In genomic region chr6:30565772-30566171, GRCh38 we compare ENCODE assay signal across 29 cellular contexts. TPM values are rescaled to one million over a fixed set of nuclear protein-coding genes. Genes with fewer than 3 reads are reported as not detected.
DNase-seq lines count a peak whose midpoint lies in the region; ATAC-seq, FAIRE-seq and TF ChIP-seq lines count a peak whose summit lies in the region.
"Had no signal": no experiment of that assay in that cellular context is flagged by ENCODE, and none has a peak within 500 bp of the region (broad histone marks: within the 10 kb centered on the region; RNA-seq: fewer than 3 reads in every experiment).

No MANE protein-coding gene starts in this region.

- H2BK5ac ChIP-seq in mesenchymal stem cell (ENCODE audit: low read depth, low read length, poor library complexity, severe bottlenecking) = no peak overlapping the region

- no peak overlapping the region for H4K8ac ChIP-seq in mesenchymal stem cell (ENCODE audit: low read length)

- H2BK12ac ChIP-seq in mesenchymal stem cell (ENCODE audit: low read length in 2 of 2) = no peak overlapping the region

- FAIRE-seq in K562 (lab: Jason Lieb, UNC) = no peak
- FAIRE-seq: islet of Langerhans had no signal

- H3K27ac ChIP-seq in GM23338 (ENCODE audit: low read depth) (peak overlapping the region; percentile 45; the same call in 1 of the 2 replicates), K562 (ENCODE audit: extremely low read depth, low read depth, low read length) (0 out of 3 replicates have a peak overlapping the region, but pooled peaks have one; percentile 17), mesenchymal stem cell (ENCODE audit: low read length, poor library complexity, severe bottlenecking) (no peak overlapping the region), neural progenitor cell (no peak overlapping the region)
- H3K27ac ChIP-seq: GM23248, left lung, psoas muscle had no signal

- BruUV-seq in K562 (replicated peaks; lab: Mats Ljungman, UMichigan) = no TSS peak

- no peak overlapping the region for H3K4ac ChIP-seq in mesenchymal stem cell (ENCODE audit: low read depth in 1 of 2, low read length in 2 of 2)

- CTCF ChIA-PET in K562 (lab: Yijun Ruan, JAX; ENCODE audit: low intra/inter-chr PET ratio) = no interaction called here
- CTCF ChIA-PET in activated naive CD4-positive, alpha-beta T cell treated with anti-CD3 and anti-CD28 coated beads, Interleukin-2, amount 10 ng/mL, durations not matched to agents 7 days and 5 days (lab: Charles Lee) = interaction anchor here (0.9 to 1.8 kb wide), 2 partner anchors 21 to 24 kb away, joined by 3 to 5 read pairs; no protein-coding TSS in a partner anchor

- no peak overlapping the region for H2BK15ac ChIP-seq in mesenchymal stem cell (ENCODE audit: low read depth, poor library complexity, severe bottlenecking)

- peaks cover 18% of the 10 kb centered on the region; the same call in 1 of the 2 replicates for H4K20me1 ChIP-seq in GM23338 (replicated peaks; ENCODE audit: insufficient read depth)
- H4K20me1 ChIP-seq in K562 (replicated peaks; ENCODE audit: control insufficient read depth, insufficient read depth, low read length) = no peaks in the 10 kb centered on the region
- H4K20me1 ChIP-seq in neural progenitor cell (ENCODE audit: low read depth) = no peaks in the 10 kb centered on the region

- ATAC-seq in GM23338 (no peak), K562 (no peak), HG03039 (IDR thresholded peaks at IDR 0.05; ENCODE audit: unreplicated experiment) (no peak), GM18867 (IDR thresholded peaks at IDR 0.05; ENCODE audit: unreplicated experiment) (no peak)
- ATAC-seq: activated T-cell treated with anti-CD3 and anti-CD28 coated beads, Interleukin-2, amount 50 U/mL, for 72 hours; left lung; psoas muscle; WTC11 had no signal

- no peaks in the 10 kb centered on the region for H3K9me1 ChIP-seq in K562 (ENCODE audit: control insufficient read depth, insufficient read depth, low read length)

- no peak for DNase-seq in GM23338 (ENCODE audit: low spot score)
- DNase-seq in LNCaP clone FGC (ENCODE audit: low read depth) = peak; percentile 49
- DNase-seq in K562 (ENCODE audit: extremely low read depth in 1 of 4, low spot score in 3 of 4) = no peak
- DNase-seq in mesenchymal stem cell = peak; percentile 17
- no peak for DNase-seq in activated naive CD4-positive, alpha-beta T cell treated with anti-CD3 and anti-CD28 coated beads, Interleukin-2, amount 10 ng/mL, durations not matched to agents 7 days and 5 days
- no peak for DNase-seq in neural progenitor cell (ENCODE audit: low spot score)
- DNase-seq: activated CD4-positive, alpha-beta T cell treated with anti-CD3 and anti-CD28 coated beads, Interleukin-2, amount 10 ng/mL, durations not matched to agents 7 days and 5 days; activated naive CD4-positive, alpha-beta T cell; activated T-cell treated with anti-CD3 and anti-CD28 coated beads, Interleukin-2, amount 50 U/mL, for 72 hours; BE2C; DMS 273 treated with DMSO at 0.1 percent for 48 hours; effector CD8-positive, alpha-beta T cell; glutamatergic neuron; GM23248; HFFc6; Karpas-422; left lung; NCI-H1436 treated with DMSO at 0.1 percent for 48 hours; NCI-H345; NCI-H748 treated with DMSO at 0.1 percent for 48 hours; psoas muscle; stimulated activated CD4-positive, alpha-beta T cell treated with anti-CD3 and anti-CD28 coated beads, Interleukin-4, amount 100 ng/mL, for 24 hours; SW 1271; T-helper 9 cell; trophoblast cell had no signal

- H3K27me3 Mint-ChIP-seq in GM23338 (ENCODE audit: insufficient read depth, low read depth, poor library complexity) = peaks cover 8% of the 10 kb centered on the region
- H3K27me3 Mint-ChIP-seq in activated naive CD4-positive, alpha-beta T cell treated with anti-CD3 and anti-CD28 coated beads, Interleukin-2, amount 10 ng/mL, durations not matched to agents 7 days and 5 days = peaks cover 6% of the 10 kb centered on the region
- peaks cover 3% of the 10 kb centered on the region for H3K27me3 Mint-ChIP-seq in neural progenitor cell (ENCODE audit: insufficient read depth, low read depth)
- H3K27me3 Mint-ChIP-seq: activated CD4-positive, alpha-beta T cell treated with anti-CD3 and anti-CD28 coated beads, Interleukin-2, amount 10 ng/mL, durations not matched to agents 7 days and 5 days had no signal

- no peak overlapping the region for H3K18ac ChIP-seq in mesenchymal stem cell (ENCODE audit: low read depth in 1 of 2, low read length in 2 of 2)

- peaks cover 28% of the 10 kb centered on the region for H3K36me3 Mint-ChIP-seq in GM23338 (ENCODE audit: low read depth)
- peaks cover 13% of the 10 kb centered on the region for H3K36me3 Mint-ChIP-seq in activated naive CD4-positive, alpha-beta T cell treated with anti-CD3 and anti-CD28 coated beads, Interleukin-2, amount 10 ng/mL, durations not matched to agents 7 days and 5 days
- peaks cover 14% of the 10 kb centered on the region for H3K36me3 Mint-ChIP-seq in neural progenitor cell

- H2AK5ac ChIP-seq in mesenchymal stem cell (ENCODE audit: low read length, severe bottlenecking) = no peak overlapping the region

- H3K9ac ChIP-seq in K562 (ENCODE audit: insufficient read depth in 1 of 2, low read depth in 2 of 2, low read length in 2 of 2) (no peak overlapping the region), mesenchymal stem cell (ENCODE audit: low read length) (no peak overlapping the region), neural progenitor cell (no peak overlapping the region)
- H3K9ac ChIP-seq: GM23248 had no signal

- H3K14ac ChIP-seq in mesenchymal stem cell (ENCODE audit: low read length in 2 of 2) = no peak overlapping the region

- H3F3A ChIP-seq in GM23338 (replicated peaks; ENCODE audit: low read depth) = peaks cover 10% of the 10 kb centered on the region; the same call in 1 of the 2 replicates
- peaks cover 8% of the 10 kb centered on the region for H3F3A ChIP-seq in neural progenitor cell (ENCODE audit: low read depth)

- H3K79me1 ChIP-seq in mesenchymal stem cell (replicated peaks; ENCODE audit: low read length, poor library complexity, severe bottlenecking) = peaks cover 20% of the 10 kb centered on the region

- H3K27ac Mint-ChIP-seq in GM23338 (no peak overlapping the region), neural progenitor cell (no peak overlapping the region)
- H3K27ac Mint-ChIP-seq in activated naive CD4-positive, alpha-beta T cell treated with anti-CD3 and anti-CD28 coated beads, Interleukin-2, amount 10 ng/mL, durations not matched to agents 7 days and 5 days = no peak overlapping the region
- H3K27ac Mint-ChIP-seq: activated CD4-positive, alpha-beta T cell treated with anti-CD3 and anti-CD28 coated beads, Interleukin-2, amount 10 ng/mL, durations not matched to agents 7 days and 5 days; activated T-cell treated with anti-CD3 and anti-CD28 coated beads, Interleukin-2, amount 50 U/mL, for 72 hours; HFFc6; WTC11 had no signal

- TF ChIP-seq EP300 in K562 (IDR thresholded peaks at IDR 0.05; ENCODE audit: low read length) = no peak

- no peak for TF ChIP-seq RAD21 in K562 (CRISPR knock-in tag; conservative IDR thresholded peaks at IDR 0.05 in 1 of 2, IDR thresholded peaks at IDR 0.05 in 1 of 2)

- H3K79me2 ChIP-seq in GM23338 (replicated peaks; ENCODE audit: insufficient read depth) (peaks cover 2% of the 10 kb centered on the region; the same call in 1 of the 2 replicates), K562 (ENCODE audit: control insufficient read depth, insufficient read depth, low read length) (peaks cover 23% of the 10 kb centered on the region), neural progenitor cell (ENCODE audit: low read depth) (no peaks in the 10 kb centered on the region)

- no peak for TF ChIP-seq POLR2A in K562 (conservative IDR thresholded peaks at IDR 0.05)

- in situ Hi-C loops in K562 (cut with MboI) = no loop called here

- TF ChIP-seq CTCF in GM23338 (conservative IDR thresholded peaks at IDR 0.05; ENCODE audit: low read depth in 2 of 2) (no peak), LNCaP clone FGC (IDR thresholded peaks at IDR 0.05; ENCODE audit: control insufficient read depth, extremely low read depth, insufficient read depth) (no peak), K562 (IDR thresholded peaks at IDR 0.05 in 2 of 3, conservative IDR thresholded peaks at IDR 0.05 in 1 of 3; ENCODE audit: insufficient read depth in 2 of 3, low read depth in 1 of 3, low read length in 3 of 3) (no peak), neural progenitor cell (IDR thresholded peaks at IDR 0.05) (no peak)

- no peak overlapping the region for H3K4me2 ChIP-seq in GM23338
- H3K4me2 ChIP-seq in K562 (ENCODE audit: insufficient read depth, low read length) = no peak overlapping the region
- no peak overlapping the region for H3K4me2 ChIP-seq in mesenchymal stem cell (ENCODE audit: low read length, poor library complexity, severe bottlenecking)
- H3K4me2 ChIP-seq in neural progenitor cell = no peak overlapping the region

- intact Hi-C loops in K562 (cut with micrococcal nuclease) = no loop called here

- H3K4me1 Mint-ChIP-seq in GM23338 (peaks cover 6% of the 10 kb centered on the region), neural progenitor cell (peaks cover 2% of the 10 kb centered on the region)
- peaks cover 19% of the 10 kb centered on the region for H3K4me1 Mint-ChIP-seq in activated naive CD4-positive, alpha-beta T cell treated with anti-CD3 and anti-CD28 coated beads, Interleukin-2, amount 10 ng/mL, durations not matched to agents 7 days and 5 days

- H3K36me3 ChIP-seq in GM23338 (ENCODE audit: insufficient read depth) (0 out of 2 replicates have a peak, but pooled peaks cover 4% of the 10 kb centered on the region), K562 (ENCODE audit: control insufficient read depth, insufficient read depth, low read length) (peaks cover 44% of the 10 kb centered on the region), mesenchymal stem cell (ENCODE audit: control insufficient read depth in 1 of 2, insufficient read depth in 2 of 2, low read depth in 1 of 2, low read length in 2 of 2) (peaks cover 14 to 34% of the 10 kb centered on the region in 2 experiments), neural progenitor cell (no peaks in the 10 kb centered on the region)

- H3K27me3 ChIP-seq in GM23338 (ENCODE audit: insufficient read depth) (peaks cover 6% of the 10 kb centered on the region; the same call in 1 of the 2 replicates), K562 (ENCODE audit: control insufficient read depth in 2 of 2, insufficient read depth in 2 of 2, low read length in 2 of 2) (no peaks in the 10 kb centered on the region), mesenchymal stem cell (ENCODE audit: control insufficient read depth in 1 of 2, insufficient read depth in 1 of 2, low read length in 2 of 2) (no peaks in the 10 kb centered on the region), neural progenitor cell (peaks cover 13% of the 10 kb centered on the region)
- H3K27me3 ChIP-seq: BE2C, left lung had no signal

- H2AFZ ChIP-seq in GM23338 (no peak overlapping the region), K562 (ENCODE audit: low read depth, low read length) (no peak overlapping the region), mesenchymal stem cell (ENCODE audit: low read depth, low read length) (no peak overlapping the region), neural progenitor cell (replicated peaks) (no peak overlapping the region)
- H2AFZ ChIP-seq: GM23248 had no signal

- no peak overlapping the region for H4K91ac ChIP-seq in mesenchymal stem cell (ENCODE audit: low read length)

- H3K4me3 Mint-ChIP-seq in GM23338 (peak overlapping the region; percentile 6; the same call in 1 of the 3 replicates), neural progenitor cell (no peak overlapping the region)
- no peak overlapping the region for H3K4me3 Mint-ChIP-seq in activated naive CD4-positive, alpha-beta T cell treated with anti-CD3 and anti-CD28 coated beads, Interleukin-2, amount 10 ng/mL, durations not matched to agents 7 days and 5 days
- H3K4me3 Mint-ChIP-seq: activated CD4-positive, alpha-beta T cell treated with anti-CD3 and anti-CD28 coated beads, Interleukin-2, amount 10 ng/mL, durations not matched to agents 7 days and 5 days; activated T-cell treated with anti-CD3 and anti-CD28 coated beads, Interleukin-2, amount 50 U/mL, for 72 hours; HFFc6; WTC11 had no signal

- POLR2A ChIA-PET in K562 (lab: Yijun Ruan, JAX) = interaction anchor here (0.7 to 3.0 kb wide), 4 partner anchors 9 to 48 kb away, joined by 3 to 41 read pairs (median 4); partner anchors contain the start of genes GNL1 and PRR3

- H3K9me2 ChIP-seq in GM23338 (ENCODE audit: insufficient read depth) = no peaks in the 10 kb centered on the region

- no peak overlapping the region for H3K23ac ChIP-seq in mesenchymal stem cell (ENCODE audit: low read length in 2 of 2)

- H2BK120ac ChIP-seq in mesenchymal stem cell (ENCODE audit: low read depth, low read length) = no peak overlapping the region

- no peaks in the 10 kb centered on the region for H3K9me3 ChIP-seq in K562 (replicated peaks; ENCODE audit: control insufficient read depth, insufficient read depth, low read depth, low read length)
- no peaks in the 10 kb centered on the region for H3K9me3 ChIP-seq in mesenchymal stem cell (ENCODE audit: control insufficient read depth, low read length)
- H3K9me3 ChIP-seq in neural progenitor cell (ENCODE audit: low read depth) = no peaks in the 10 kb centered on the region
- H3K9me3 ChIP-seq: BE2C, left lung, psoas muscle had no signal

- H3K9me3 Mint-ChIP-seq in GM23338 (no peaks in the 10 kb centered on the region), neural progenitor cell (no peaks in the 10 kb centered on the region)
- H3K9me3 Mint-ChIP-seq in activated naive CD4-positive, alpha-beta T cell treated with anti-CD3 and anti-CD28 coated beads, Interleukin-2, amount 10 ng/mL, durations not matched to agents 7 days and 5 days = no peaks in the 10 kb centered on the region
- H3K9me3 Mint-ChIP-seq: activated CD4-positive, alpha-beta T cell treated with anti-CD3 and anti-CD28 coated beads, Interleukin-2, amount 10 ng/mL, durations not matched to agents 7 days and 5 days; activated T-cell treated with anti-CD3 and anti-CD28 coated beads, Interleukin-2, amount 50 U/mL, for 72 hours; HFFc6; WTC11 had no signal

- no peaks in the 10 kb centered on the region for H3K4me1 ChIP-seq in GM23338 (ENCODE audit: insufficient read depth)
- H3K4me1 ChIP-seq in K562 (replicated peaks in 1 of 2; ENCODE audit: control insufficient read depth in 2 of 2, insufficient read depth in 2 of 2, low read length in 2 of 2) = peaks cover 4 to 15% of the 10 kb centered on the region in 2 experiments; a peak in 4 of 5 replicates
- H3K4me1 ChIP-seq in mesenchymal stem cell (ENCODE audit: control insufficient read depth, insufficient read depth, low read depth, low read length) = peaks cover 2% of the 10 kb centered on the region
- peaks cover 3% of the 10 kb centered on the region for H3K4me1 ChIP-seq in neural progenitor cell
- H3K4me1 ChIP-seq: BE2C had no signal

- no peak overlapping the region for H3K4me3 ChIP-seq in GM23338
- no peak overlapping the region for H3K4me3 ChIP-seq in LNCaP clone FGC (ENCODE audit: low read depth, low read length)
- no peak overlapping the region for H3K4me3 ChIP-seq in K562
- H3K4me3 ChIP-seq in mesenchymal stem cell (ENCODE audit: insufficient read depth in 1 of 2, low read depth in 1 of 2, low read length in 2 of 2) = no peak overlapping the region
- no peak overlapping the region for H3K4me3 ChIP-seq in neural progenitor cell
- H3K4me3 ChIP-seq: GM23248, left lung, psoas muscle had no signal

RNA-seq across cellular contexts. Expression of gene ABCF1, which starts 5.5 kb away (rescaled TPM):
- 85.8 and 92.6 TPM in 2 replicates for total RNA-seq in GM23338 (2014; rRNA removed; shearing (Covaris generic))
- polyA plus RNA-seq in GM23338 (2016; fragmentation: Nextera tagmentation; extraction: Ambion mirVana) (244 and 279 TPM in 2 replicates), K562 (2011; rRNA removed) (47.4 and 53.0 TPM in 2 replicates), K562 (2014; fragmentation: Illumina TruSeq; extraction: Trizol) (193 and 194 TPM in 2 replicates), K562 (2014; fragmentation: Nextera tagmentation; extraction: Ambion mirVana) (10 to 100 TPM; 41.6 to 43.5 TPM), K562 (2014; rRNA removed) (91.6 and 95.4 TPM in 2 replicates)
- total RNA-seq in K562 (2011; cell fraction: chromatin; rRNA removed; ENCODE audit: low replicate concordance) = 106 and 144 TPM in 2 replicates
- 68.8 and 74.0 TPM in 2 replicates for total RNA-seq in K562 (2011; cell fraction: nucleolus; rRNA removed)
- total RNA-seq in K562 (2011; cell fraction: nucleoplasm; rRNA removed) = 67.5 and 78.2 TPM in 2 replicates
- total RNA-seq in K562 (2014; rRNA removed) (149 and 166 TPM in 2 replicates), K562 (2014; rRNA removed; fragmentation: Illumina TruSeq; extraction: Trizol) (102 and 114 TPM in 2 replicates), K562 (2015; rRNA removed; fragmentation: Illumina TruSeq; extraction: Trizol) (137 and 138 TPM in 2 replicates), K562 (2021) (120 and 138 TPM in 2 replicates), neural progenitor cell (ENCODE audit: low replicate concordance) (43.9 and 56.0 TPM in 2 replicates)
- polyA plus RNA-seq in K562 (2011; cell fraction: cytosol; rRNA removed) = 55.5 and 68.2 TPM in 2 replicates
- 107 and 119 TPM in 2 replicates for polyA plus RNA-seq in K562 (2011; cell fraction: nucleus; rRNA removed)
- polyA plus RNA-seq in K562 (2012) = 94.3 and 135 TPM in 2 replicates
- 64.1 and 88.2 TPM in 2 replicates for polyA minus RNA-seq in K562 (2011; rRNA and poly(A)+ RNA removed)
- 70.7 and 87.6 TPM in 2 replicates for polyA minus RNA-seq in K562 (2011; cell fraction: cytosol; rRNA and poly(A)+ RNA removed)
- 30.8 and 44.9 TPM in 2 replicates for polyA minus RNA-seq in K562 (2011; cell fraction: nucleus; rRNA and poly(A)+ RNA removed)
- 50.0 TPM for polyA plus RNA-seq in mesenchymal stem cell (2013, experiment 1 of 2)
- 49.7 TPM for polyA plus RNA-seq in mesenchymal stem cell (2013, experiment 2 of 2)

RNA-seq across cellular contexts. Expression of gene PRR3, which starts 8.7 kb away (rescaled TPM):
- total RNA-seq in GM23338 (2014; rRNA removed; shearing (Covaris generic)) = 7.5 and 15.2 TPM in 2 replicates
- polyA plus RNA-seq in GM23338 (2016; fragmentation: Nextera tagmentation; extraction: Ambion mirVana) (8.2 and 10.9 TPM in 2 replicates), K562 (2011; rRNA removed) (38.6 and 44.3 TPM in 2 replicates), K562 (2014; fragmentation: Illumina TruSeq; extraction: Trizol) (52.2 and 59.6 TPM in 2 replicates), K562 (2014; fragmentation: Nextera tagmentation; extraction: Ambion mirVana) (10 to 100 TPM; 23.9 to 26.6 TPM), K562 (2014; rRNA removed) (34.6 and 38.0 TPM in 2 replicates)
- total RNA-seq in K562 (2011; cell fraction: chromatin; rRNA removed; ENCODE audit: low replicate concordance) = 30.7 and 40.4 TPM in 2 replicates
- total RNA-seq in K562 (2011; cell fraction: nucleolus; rRNA removed) = 17.5 and 18.5 TPM in 2 replicates
- 28.0 and 48.3 TPM in 2 replicates for total RNA-seq in K562 (2011; cell fraction: nucleoplasm; rRNA removed)
- total RNA-seq in K562 (2014; rRNA removed) (25.3 and 27.7 TPM in 2 replicates), K562 (2014; rRNA removed; fragmentation: Illumina TruSeq; extraction: Trizol) (22.5 and 23.5 TPM in 2 replicates), K562 (2015; rRNA removed; fragmentation: Illumina TruSeq; extraction: Trizol) (31.9 and 33.6 TPM in 2 replicates), K562 (2021) (28.8 and 31.4 TPM in 2 replicates), neural progenitor cell (ENCODE audit: low replicate concordance) (13.7 and 18.6 TPM in 2 replicates)
- polyA plus RNA-seq in K562 (2011; cell fraction: cytosol; rRNA removed) = 57.5 and 64.8 TPM in 2 replicates
- polyA plus RNA-seq in K562 (2011; cell fraction: nucleus; rRNA removed) = 41.6 and 45.0 TPM in 2 replicates
- 19.5 and 24.7 TPM in 2 replicates for polyA plus RNA-seq in K562 (2012)
- polyA minus RNA-seq in K562 (2011; rRNA and poly(A)+ RNA removed) = 46.0 and 47.8 TPM in 2 replicates
- 13.3 and 18.6 TPM in 2 replicates for polyA minus RNA-seq in K562 (2011; cell fraction: cytosol; rRNA and poly(A)+ RNA removed)
- 12.8 and 21.0 TPM in 2 replicates for polyA minus RNA-seq in K562 (2011; cell fraction: nucleus; rRNA and poly(A)+ RNA removed)
- polyA plus RNA-seq in mesenchymal stem cell (2013, experiment 1 of 2) = 14.0 TPM
- polyA plus RNA-seq in mesenchymal stem cell (2013, experiment 2 of 2) = 13.0 TPM

RNA-seq across cellular contexts. Expression of gene GNL1, which starts 9.5 kb away (rescaled TPM):
- 29.6 and 42.5 TPM in 2 replicates for total RNA-seq in GM23338 (2014; rRNA removed; shearing (Covaris generic))
- polyA plus RNA-seq in GM23338 (2016; fragmentation: Nextera tagmentation; extraction: Ambion mirVana) = 30.8 and 31.4 TPM in 2 replicates
- total RNA-seq in K562 (2011; cell fraction: chromatin; rRNA removed; ENCODE audit: low replicate concordance) = 62.6 and 77.3 TPM in 2 replicates
- total RNA-seq in K562 (2011; cell fraction: nucleolus; rRNA removed) = 31.0 and 32.1 TPM in 2 replicates
- 44.9 and 68.0 TPM in 2 replicates for total RNA-seq in K562 (2011; cell fraction: nucleoplasm; rRNA removed)
- total RNA-seq in K562 (2014; rRNA removed) = 51.6 and 92.3 TPM in 2 replicates
- 53.9 and 57.0 TPM in 2 replicates for total RNA-seq in K562 (2014; rRNA removed; fragmentation: Illumina TruSeq; extraction: Trizol)
- total RNA-seq in K562 (2015; rRNA removed; fragmentation: Illumina TruSeq; extraction: Trizol) = 53.1 and 58.0 TPM in 2 replicates
- total RNA-seq in K562 (2021) = 96.7 and 112 TPM in 2 replicates
- 59.6 and 77.7 TPM in 2 replicates for polyA plus RNA-seq in K562 (2011; rRNA removed)
- polyA plus RNA-seq in K562 (2011; cell fraction: cytosol; rRNA removed) = 61.6 and 96.6 TPM in 2 replicates
- 44.0 and 65.8 TPM in 2 replicates for polyA plus RNA-seq in K562 (2011; cell fraction: nucleus; rRNA removed)
- 73.0 and 116 TPM in 2 replicates for polyA plus RNA-seq in K562 (2012)
- 70.6 and 95.1 TPM in 2 replicates for polyA plus RNA-seq in K562 (2014; fragmentation: Illumina TruSeq; extraction: Trizol)
- 1 to 10 TPM in 1 of 2 experiments, under 1 TPM in 1; 0.73 to 1.3 TPM for polyA plus RNA-seq in K562 (2014; fragmentation: Nextera tagmentation; extraction: Ambion mirVana)
- polyA plus RNA-seq in K562 (2014; rRNA removed) = 59.5 and 72.0 TPM in 2 replicates
- polyA minus RNA-seq in K562 (2011; rRNA and poly(A)+ RNA removed) = 26.6 and 37.0 TPM in 2 replicates
- polyA minus RNA-seq in K562 (2011; cell fraction: cytosol; rRNA and poly(A)+ RNA removed) = 32.7 and 40.8 TPM in 2 replicates
- 14.4 and 18.4 TPM in 2 replicates for polyA minus RNA-seq in K562 (2011; cell fraction: nucleus; rRNA and poly(A)+ RNA removed)
- polyA plus RNA-seq in mesenchymal stem cell (2013, experiment 1 of 2) = 38.9 TPM
- 36.3 TPM for polyA plus RNA-seq in mesenchymal stem cell (2013, experiment 2 of 2)
- total RNA-seq in neural progenitor cell (ENCODE audit: low replicate concordance) = 23.7 and 34.7 TPM in 2 replicates

RNA-seq across cellular contexts. Expression of gene PPP1R10, which starts 51.3 kb away (rescaled TPM):
- 41.0 and 41.3 TPM in 2 replicates for total RNA-seq in GM23338 (2014; rRNA removed; shearing (Covaris generic))
- polyA plus RNA-seq in GM23338 (2016; fragmentation: Nextera tagmentation; extraction: Ambion mirVana) = 41.9 and 42.9 TPM in 2 replicates
- total RNA-seq in K562 (2011; cell fraction: chromatin; rRNA removed; ENCODE audit: low replicate concordance) = 194 and 283 TPM in 2 replicates
- total RNA-seq in K562 (2011; cell fraction: nucleolus; rRNA removed) = 176 and 243 TPM in 2 replicates
- 172 and 194 TPM in 2 replicates for total RNA-seq in K562 (2011; cell fraction: nucleoplasm; rRNA removed)
- total RNA-seq in K562 (2014; rRNA removed) = 32.6 and 60.5 TPM in 2 replicates
- 49.7 TPM in 2 replicates for total RNA-seq in K562 (2014; rRNA removed; fragmentation: Illumina TruSeq; extraction: Trizol)
- 39.9 and 49.9 TPM in 2 replicates for total RNA-seq in K562 (2015; rRNA removed; fragmentation: Illumina TruSeq; extraction: Trizol)
- 65.5 and 69.9 TPM in 2 replicates for total RNA-seq in K562 (2021)
- 19.4 and 28.1 TPM in 2 replicates for polyA plus RNA-seq in K562 (2011; rRNA removed)
- polyA plus RNA-seq in K562 (2011; cell fraction: cytosol; rRNA removed) = 14.0 and 15.3 TPM in 2 replicates
- 79.8 and 95.1 TPM in 2 replicates for polyA plus RNA-seq in K562 (2011; cell fraction: nucleus; rRNA removed)
- polyA plus RNA-seq in K562 (2012) = 38.2 and 56.5 TPM in 2 replicates
- 31.3 and 61.2 TPM in 2 replicates for polyA plus RNA-seq in K562 (2014; fragmentation: Illumina TruSeq; extraction: Trizol)
- 10 to 100 TPM; 14.1 to 21.9 TPM for polyA plus RNA-seq in K562 (2014; fragmentation: Nextera tagmentation; extraction: Ambion mirVana)
- polyA plus RNA-seq in K562 (2014; rRNA removed) = 26.8 and 30.4 TPM in 2 replicates
- 111 and 152 TPM in 2 replicates for polyA minus RNA-seq in K562 (2011; rRNA and poly(A)+ RNA removed)
- polyA minus RNA-seq in K562 (2011; cell fraction: cytosol; rRNA and poly(A)+ RNA removed) = 27.6 and 30.5 TPM in 2 replicates
- 193 and 329 TPM in 2 replicates for polyA minus RNA-seq in K562 (2011; cell fraction: nucleus; rRNA and poly(A)+ RNA removed)
- 55.9 TPM for polyA plus RNA-seq in mesenchymal stem cell (2013, experiment 1 of 2)
- polyA plus RNA-seq in mesenchymal stem cell (2013, experiment 2 of 2) = 52.8 TPM
- total RNA-seq in neural progenitor cell (ENCODE audit: low replicate concordance) = 38.6 and 46.4 TPM in 2 replicates

RNA-seq across cellular contexts. Expression of gene MRPS18B, which starts 51.9 kb away (rescaled TPM):
- 49.1 and 49.2 TPM in 2 replicates for total RNA-seq in GM23338 (2014; rRNA removed; shearing (Covaris generic))
- 73.6 and 78.8 TPM in 2 replicates for polyA plus RNA-seq in GM23338 (2016; fragmentation: Nextera tagmentation; extraction: Ambion mirVana)
- 34.1 and 72.7 TPM in 2 replicates for total RNA-seq in K562 (2011; cell fraction: chromatin; rRNA removed; ENCODE audit: low replicate concordance)
- total RNA-seq in K562 (2011; cell fraction: nucleolus; rRNA removed) = 57.9 and 58.4 TPM in 2 replicates
- 49.2 and 50.2 TPM in 2 replicates for total RNA-seq in K562 (2011; cell fraction: nucleoplasm; rRNA removed)
- total RNA-seq in K562 (2014; rRNA removed) = 134 and 143 TPM in 2 replicates
- 159 TPM in 2 replicates for total RNA-seq in K562 (2014; rRNA removed; fragmentation: Illumina TruSeq; extraction: Trizol)
- total RNA-seq in K562 (2015; rRNA removed; fragmentation: Illumina TruSeq; extraction: Trizol) = 144 and 146 TPM in 2 replicates
- total RNA-seq in K562 (2021) = 125 and 132 TPM in 2 replicates
- 177 and 178 TPM in 2 replicates for polyA plus RNA-seq in K562 (2011; rRNA removed)
- 261 and 277 TPM in 2 replicates for polyA plus RNA-seq in K562 (2011; cell fraction: cytosol; rRNA removed)
- polyA plus RNA-seq in K562 (2011; cell fraction: nucleus; rRNA removed) = 41.8 and 46.9 TPM in 2 replicates
- 141 and 165 TPM in 2 replicates for polyA plus RNA-seq in K562 (2012)
- 285 and 292 TPM in 2 replicates for polyA plus RNA-seq in K562 (2014; fragmentation: Illumina TruSeq; extraction: Trizol)
- polyA plus RNA-seq in K562 (2014; fragmentation: Nextera tagmentation; extraction: Ambion mirVana) = 100 to 1,000 TPM; 331 to 383 TPM
- 180 and 270 TPM in 2 replicates for polyA plus RNA-seq in K562 (2014; rRNA removed)
- polyA minus RNA-seq in K562 (2011; rRNA and poly(A)+ RNA removed) = 121 and 136 TPM in 2 replicates
- polyA minus RNA-seq in K562 (2011; cell fraction: cytosol; rRNA and poly(A)+ RNA removed) = 91.8 and 121 TPM in 2 replicates
- polyA minus RNA-seq in K562 (2011; cell fraction: nucleus; rRNA and poly(A)+ RNA removed) = 25.8 and 35.7 TPM in 2 replicates
- 38.7 TPM for polyA plus RNA-seq in mesenchymal stem cell (2013, experiment 1 of 2)
- 39.7 TPM for polyA plus RNA-seq in mesenchymal stem cell (2013, experiment 2 of 2)
- 18.5 and 32.1 TPM in 2 replicates for total RNA-seq in neural progenitor cell (ENCODE audit: low replicate concordance)

Comparison
In these comparisons a context has a peak if more than half of its experiments do, and no peak if none do; other contexts are left out.
1. DNase-seq: peak in LNCaP clone FGC (single experiment) and mesenchymal stem cell (single experiment); none in GM23338 (single experiment), K562 (0 of 4), activated naive CD4-positive, alpha-beta T cell treated with anti-CD3 and anti-CD28 coated beads, Interleukin-2, amount 10 ng/mL, durations not matched to agents 7 days and 5 days (single experiment) and neural progenitor cell (single experiment).
2. H3K27ac ChIP-seq: peak in GM23338 (single experiment) and K562 (single experiment); none in mesenchymal stem cell (single experiment) and neural progenitor cell (single experiment).